8 cellular contexts compared by ENCODE assay signal in the genomic region with DNA sequence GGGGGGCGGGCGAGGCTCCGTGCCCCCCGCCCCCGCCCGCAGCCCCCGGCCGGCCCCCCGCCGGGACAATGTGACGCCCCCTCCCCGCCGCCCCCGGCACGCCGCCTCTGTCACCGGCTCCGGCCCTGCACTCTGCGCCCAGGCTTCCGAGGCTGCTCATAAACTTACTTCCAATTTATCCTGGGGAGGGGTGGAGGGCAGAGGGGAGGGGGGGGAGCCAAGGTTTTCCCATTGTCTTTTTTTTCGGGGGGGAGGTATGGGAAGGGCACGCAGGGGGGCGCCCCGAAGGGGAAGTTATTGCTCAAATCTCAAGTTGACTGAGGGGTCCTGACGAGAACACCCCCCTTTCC. TPM values are rescaled to one million over a fixed set of nuclear protein-coding genes. Genes with fewer than 3 reads are reported as not detected.
DNase-seq lines count a peak whose midpoint lies in the region; ATAC-seq, FAIRE-seq and TF ChIP-seq lines count a peak whose summit lies in the region.

No MANE protein-coding gene starts in this region.

- ATAC-seq in HG02981 (IDR thresholded peaks at IDR 0.05; ENCODE audit: unreplicated experiment): no peak

- peaks cover 6% of the 10 kb centered on the region for H3K36me3 Mint-ChIP-seq in activated naive CD4-positive, alpha-beta T cell treated with anti-CD3 and anti-CD28 coated beads, Interleukin-2, amount 10 ng/mL, durations not matched to agents 7 days and 5 days

- H3K4me3 Mint-ChIP-seq in activated naive CD4-positive, alpha-beta T cell treated with anti-CD3 and anti-CD28 coated beads, Interleukin-2, amount 10 ng/mL, durations not matched to agents 7 days and 5 days: peak overlapping the region; percentile 89

- H3K4me2 ChIP-seq in KMS-11: peak overlapping the region; percentile 40; the same call in 1 of the 2 replicates

- WGBS in small intestine, 3 donors: 0 to 2% (median 1%) methylated on average over 22 to 25 of the region's 25 CpGs

- H3K9ac ChIP-seq in KMS-11: peak overlapping the region; percentile 42; the same call in 1 of the 2 replicates

- H3K79me2 ChIP-seq in KMS-11 (ENCODE audit: insufficient read depth, low read depth): peaks cover 40% of the 10 kb centered on the region

- peaks cover 52% of the 10 kb centered on the region for H3K4me1 Mint-ChIP-seq in activated naive CD4-positive, alpha-beta T cell treated with anti-CD3 and anti-CD28 coated beads, Interleukin-2, amount 10 ng/mL, durations not matched to agents 7 days and 5 days

- H3K27ac ChIP-seq in KMS-11 (peak overlapping the region; percentile 61), small intestine (ENCODE audit: low read depth in 1 of 2, low read length in 1 of 2) (peak overlapping the region in 1 of 2 donors; percentile 79)

- peak overlapping the region; percentile 53; the same call in 1 of the 2 replicates for H2AFZ ChIP-seq in KMS-11 (ENCODE audit: low read depth)

- H3K27me3 ChIP-seq in KMS-11 (ENCODE audit: insufficient read depth, low read depth) (no peaks in the 10 kb centered on the region), small intestine (ENCODE audit: control insufficient read depth in 2 of 2, insufficient read depth in 2 of 2, low read length in 2 of 2) (no peaks in the 10 kb centered on the region)

- DNase-seq in AG04449 (ENCODE audit: low read depth, low spot score): no peak
- DNase-seq in activated naive CD4-positive, alpha-beta T cell treated with anti-CD3 and anti-CD28 coated beads, Interleukin-2, amount 10 ng/mL, durations not matched to agents 7 days and 5 days: peak; percentile 45
- peak; percentile 14 for DNase-seq in hepatic stellate cell (ENCODE audit: low spot score)
- peak; percentile 12 for DNase-seq in small intestine
- DNase-seq in NOMO-1 treated with dmso at 0.1 percent for 144 hours (lab: John Stamatoyannopoulos, UW; ENCODE audit: unreplicated experiment): no peak
- no peak for DNase-seq in NCI-H510A treated with DMSO at 0.1 percent for 48 hours (lab: John Stamatoyannopoulos, UW)

- H3K4me3 ChIP-seq in AG04449 (ENCODE audit: low read depth, low read length): peak overlapping the region; percentile 64
- H3K4me3 ChIP-seq in KMS-11 (IDR thresholded peaks at IDR 0.05; ENCODE audit: insufficient read depth, low read depth, low read length): no peak overlapping the region
- peak overlapping the region; percentile 74 to 92 for H3K4me3 ChIP-seq in small intestine (ENCODE audit: low read depth in 1 of 2, low read length in 2 of 2)

- CTCF ChIA-PET in AG04449 (lab: Yijun Ruan, JAX): interaction anchor here (1.1 kb wide), 1 partner anchor 155 kb away, joined by 3 read pairs; no protein-coding TSS in a partner anchor
- CTCF ChIA-PET in activated naive CD4-positive, alpha-beta T cell treated with anti-CD3 and anti-CD28 coated beads, Interleukin-2, amount 10 ng/mL, durations not matched to agents 7 days and 5 days (lab: Charles Lee): no interaction called here

- TF ChIP-seq CTCF in AG04449 (IDR thresholded peaks at IDR 0.05; ENCODE audit: insufficient read depth, low read length, missing control alignments) (no peak), KMS-11 (conservative IDR thresholded peaks at IDR 0.05; ENCODE audit: low read depth, low read length) (no peak)

- H3K27ac Mint-ChIP-seq in activated naive CD4-positive, alpha-beta T cell treated with anti-CD3 and anti-CD28 coated beads, Interleukin-2, amount 10 ng/mL, durations not matched to agents 7 days and 5 days: peak overlapping the region; percentile 94

- POLR2A ChIA-PET in AG04449 (lab: Yijun Ruan, JAX): interaction anchor here (0.6 kb wide), 1 partner anchor 9 kb away, joined by 3 read pairs; no protein-coding TSS in a partner anchor

- no peak for FAIRE-seq in small intestine (lab: Jason Lieb, UNC)

- H3K36me3 ChIP-seq in KMS-11 (ENCODE audit: insufficient read depth) (no peaks in the 10 kb centered on the region), small intestine (ENCODE audit: control insufficient read depth in 2 of 2, insufficient read depth in 2 of 2, low read length in 2 of 2) (no peaks in the 10 kb centered on the region)

- H3K9me3 Mint-ChIP-seq in activated naive CD4-positive, alpha-beta T cell treated with anti-CD3 and anti-CD28 coated beads, Interleukin-2, amount 10 ng/mL, durations not matched to agents 7 days and 5 days: no peaks in the 10 kb centered on the region

- H3K4me1 ChIP-seq in KMS-11 (ENCODE audit: low read depth, poor library complexity, severe bottlenecking) (peaks cover 54% of the 10 kb centered on the region), small intestine (ENCODE audit: control insufficient read depth in 2 of 2, insufficient read depth in 1 of 2, low read depth in 1 of 2, low read length in 1 of 2) (no peaks in the 10 kb centered on the region)

- peaks cover 4% of the 10 kb centered on the region for H3K27me3 Mint-ChIP-seq in activated naive CD4-positive, alpha-beta T cell treated with anti-CD3 and anti-CD28 coated beads, Interleukin-2, amount 10 ng/mL, durations not matched to agents 7 days and 5 days

- H4K20me1 ChIP-seq in KMS-11 (ENCODE audit: insufficient read depth): no peaks in the 10 kb centered on the region

- H3K9me3 ChIP-seq in small intestine (ENCODE audit: control insufficient read depth, low read depth): no peaks in the 10 kb centered on the region

RNA-seq across cellular contexts. Expression of gene PHF21A, which starts 0.9 kb away (rescaled TPM):
- polyA plus RNA-seq in small intestine: 10 to 100 TPM in 1 of 3 donors, 1 to 10 TPM in 2; 4.9 to 10.5 (median 4.9) TPM

Comparison
In these comparisons a context has a peak if more than half of its experiments do, and no peak if none do; other contexts are left out.
1. DNase-seq: peak in activated naive CD4-positive, alpha-beta T cell treated with anti-CD3 and anti-CD28 coated beads, Interleukin-2, amount 10 ng/mL, durations not matched to agents 7 days and 5 days (single experiment), hepatic stellate cell (single experiment) and small intestine (single experiment); none in AG04449 (single experiment), NOMO-1 treated with dmso at 0.1 percent for 144 hours (single experiment) and NCI-H510A treated with DMSO at 0.1 percent for 48 hours (single experiment).